8 cellular contexts compared by ENCODE assay signal in the genomic region with DNA sequence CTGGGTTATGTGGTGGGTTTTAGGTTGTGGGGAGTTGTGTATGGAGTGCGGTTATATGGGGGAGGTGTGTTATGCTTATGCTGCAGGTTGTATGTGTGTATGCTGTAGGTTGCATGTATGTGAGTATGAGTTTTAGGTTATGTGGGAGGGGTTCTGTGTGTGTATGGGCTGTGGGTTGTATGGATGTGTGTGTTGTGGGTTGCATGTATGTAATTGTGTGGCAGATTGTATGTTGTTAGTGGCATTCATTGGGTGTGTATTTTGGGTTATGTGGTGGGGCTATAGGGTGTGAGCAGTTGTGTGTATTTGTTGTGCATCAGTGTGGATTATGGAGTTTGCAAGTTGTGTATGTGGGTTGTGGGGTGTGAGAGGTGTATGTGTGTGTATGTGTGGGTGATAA.
"Had no signal": no experiment of that assay in that cellular context is flagged by ENCODE, and none has a peak within 500 bp of the region (broad histone marks: within the 10 kb centered on the region; RNA-seq: fewer than 3 reads in every experiment).

No MANE protein-coding gene starts in this region.

- H3K9ac ChIP-seq: GM23248, KMS-11 had no signal

- DNase-seq: GM23248, GOT3, H9, HCEC 1CT, KBM-7 had no signal

- H3K4me2 ChIP-seq: KMS-11 had no signal

- FAIRE-seq: H54 had no signal

- H3K27ac ChIP-seq: GM23248, HL-60, KMS-11 had no signal

- H3K4me3 ChIP-seq: GM23248 had no signal

- H2AFZ ChIP-seq: GM23248 had no signal
